Comparison of ENCODE assay signal across 8 cellular contexts in genomic region chr12:42372154-42372791, GRCh38. TPM values are rescaled to one million over a fixed set of nuclear protein-coding genes. Genes with fewer than 3 reads are reported as not detected.
DNase-seq lines count a peak whose midpoint lies in the region; ATAC-seq and TF ChIP-seq lines count a peak whose summit lies in the region.

No MANE protein-coding gene starts in this region.

- no peaks in the 10 kb centered on the region for H3K4me1 ChIP-seq in hepatocyte (ENCODE audit: insufficient read depth)

- no peak overlapping the region for H3K27ac Mint-ChIP-seq in activated CD4-positive, alpha-beta T cell treated with anti-CD3 and anti-CD28 coated beads for 36 hours
- no peak overlapping the region for H3K27ac Mint-ChIP-seq in stimulated activated memory B cell treated with anti-CD40 and anti-IgM and Interleukin-4, amounts not matched to agents 10 μg/mL and 1 μg/mL and 100 μg/mL, for 72 hours

- CTCF ChIA-PET in activated CD4-positive, alpha-beta T cell treated with anti-CD3 and anti-CD28 coated beads for 36 hours (lab: Charles Lee): interaction anchor here (0.6 to 3.0 kb wide), 38 partner anchors 11 to 1425 kb away, joined by 3 to 40 read pairs (median 4); partner anchors contain the start of gene GXYLT1

- peaks cover 6% of the 10 kb centered on the region for H3K36me3 Mint-ChIP-seq in activated CD4-positive, alpha-beta T cell treated with anti-CD3 and anti-CD28 coated beads for 36 hours (ENCODE audit: low read depth)
- H3K36me3 Mint-ChIP-seq in stimulated activated memory B cell treated with anti-CD40 and anti-IgM and Interleukin-4, amounts not matched to agents 10 μg/mL and 1 μg/mL and 100 μg/mL, for 72 hours: peaks cover 18% of the 10 kb centered on the region

- intact Hi-C loops in activated CD4-positive, alpha-beta T cell treated with anti-CD3 and anti-CD28 coated beads for 36 hours (cut with DNase I, micrococcal nuclease): loop anchor here (1.0 to 10.0 kb wide), 9 partner anchors 29 to 1425 kb away; partner anchors contain the start of genes PPHLN1 (in 1 of the 2) and ZCRB1 (in 1 of the 2)

- no peak overlapping the region for H3K4me2 ChIP-seq in hepatocyte

- no peaks in the 10 kb centered on the region for H3K9me3 Mint-ChIP-seq in activated CD4-positive, alpha-beta T cell treated with anti-CD3 and anti-CD28 coated beads for 36 hours (ENCODE audit: low read depth)
- no peaks in the 10 kb centered on the region for H3K9me3 Mint-ChIP-seq in stimulated activated memory B cell treated with anti-CD40 and anti-IgM and Interleukin-4, amounts not matched to agents 10 μg/mL and 1 μg/mL and 100 μg/mL, for 72 hours

- H3K4me3 ChIP-seq in hepatocyte: no peak overlapping the region

- no peaks in the 10 kb centered on the region for H3K36me3 ChIP-seq in hepatocyte (replicated peaks; ENCODE audit: insufficient read depth, low read depth)

- H2AFZ ChIP-seq in hepatocyte: no peak overlapping the region

- no peaks in the 10 kb centered on the region for H3K27me3 ChIP-seq in hepatocyte

- H3K9me3 ChIP-seq in hepatocyte (ENCODE audit: low read depth): no peaks in the 10 kb centered on the region

- no peak overlapping the region for H3K4me3 Mint-ChIP-seq in activated CD4-positive, alpha-beta T cell treated with anti-CD3 and anti-CD28 coated beads for 36 hours
- H3K4me3 Mint-ChIP-seq in stimulated activated memory B cell treated with anti-CD40 and anti-IgM and Interleukin-4, amounts not matched to agents 10 μg/mL and 1 μg/mL and 100 μg/mL, for 72 hours: no peak overlapping the region

- H3K4me1 Mint-ChIP-seq in activated CD4-positive, alpha-beta T cell treated with anti-CD3 and anti-CD28 coated beads for 36 hours: peaks cover 5% of the 10 kb centered on the region
- H3K4me1 Mint-ChIP-seq in stimulated activated memory B cell treated with anti-CD40 and anti-IgM and Interleukin-4, amounts not matched to agents 10 μg/mL and 1 μg/mL and 100 μg/mL, for 72 hours: peaks cover 13% of the 10 kb centered on the region

- peaks cover 3% of the 10 kb centered on the region for H3K79me2 ChIP-seq in hepatocyte

- 87% methylated on average over 2 of the region's 2 CpGs for WGBS in hepatocyte (ENCODE audit: low lambda C conversion rate, missing lambda C conversion rate)

- H3K27me3 Mint-ChIP-seq in activated CD4-positive, alpha-beta T cell treated with anti-CD3 and anti-CD28 coated beads for 36 hours: no peaks in the 10 kb centered on the region
- H3K27me3 Mint-ChIP-seq in stimulated activated memory B cell treated with anti-CD40 and anti-IgM and Interleukin-4, amounts not matched to agents 10 μg/mL and 1 μg/mL and 100 μg/mL, for 72 hours: no peaks in the 10 kb centered on the region

- ATAC-seq in activated CD4-positive, alpha-beta T cell treated with anti-CD3 and anti-CD28 coated beads for 36 hours: peak; percentile 90
- ATAC-seq in HG03457 (IDR thresholded peaks at IDR 0.05; ENCODE audit: unreplicated experiment): peak; percentile 76
- peak; percentile 83 for ATAC-seq in stimulated activated memory B cell treated with anti-CD40 and anti-IgM and Interleukin-4, amounts not matched to agents 10 μg/mL and 1 μg/mL and 100 μg/mL, for 72 hours

- no peaks in the 10 kb centered on the region for H4K20me1 ChIP-seq in hepatocyte (ENCODE audit: insufficient read depth, poor library complexity, severe bottlenecking)

- POLR2A ChIA-PET in activated CD4-positive, alpha-beta T cell treated with anti-CD3 and anti-CD28 coated beads for 36 hours (lab: Charles Lee): interaction anchor here (1.0 kb wide), 1 partner anchor 185 kb away, joined by 3 read pairs; no protein-coding TSS in a partner anchor

- TF ChIP-seq CTCF in GM20000 (IDR thresholded peaks at IDR 0.05; ENCODE audit: extremely low read depth, missing control alignments): peak; percentile 56
- peak; percentile 73 for TF ChIP-seq CTCF in hepatocyte (IDR thresholded peaks at IDR 0.05; ENCODE audit: poor library complexity)

- H3K27ac ChIP-seq in hepatocyte: no peak overlapping the region

- H3K9me2 ChIP-seq in hepatocyte (replicated peaks; ENCODE audit: insufficient read depth): no peaks in the 10 kb centered on the region

- peak; percentile 22 for DNase-seq in activated CD4-positive, alpha-beta T cell treated with anti-CD3 and anti-CD28 coated beads for 36 hours
- no peak for DNase-seq in activated CD4-positive, alpha-beta T cell treated with anti-CD3 and anti-CD28 coated beads, Interleukin-2, amount 50 U/mL, for 48 hours
- DNase-seq in GM20000 (ENCODE audit: low spot score): peak; percentile 42
- DNase-seq in NCI-H345 treated with DMSO at 0.1 percent for 48 hours (lab: John Stamatoyannopoulos, UW; ENCODE audit: unreplicated experiment): peak; percentile 4
- peak; percentile 37 for DNase-seq in amniotic epithelial cell (ENCODE audit: low read depth)
- DNase-seq in hepatocyte (ENCODE audit: low spot score): peak; percentile 60

RNA-seq across cellular contexts. Expression of gene PPHLN1, which starts 46.3 kb away (rescaled TPM):
- 10 to 100 TPM; 86.2 to 90.0 TPM for total RNA-seq in activated CD4-positive, alpha-beta T cell treated with anti-CD3 and anti-CD28 coated beads for 36 hours
- 61.1 and 65.4 TPM in 2 replicates for total RNA-seq in hepatocyte
- 38.1 and 53.9 TPM in 2 replicates for polyA plus RNA-seq in hepatocyte

RNA-seq across cellular contexts. Expression of gene ZCRB1, which starts 46.4 kb away (rescaled TPM):
- 100 to 1,000 TPM in 1 of 2 experiments, 10 to 100 TPM in 1; 79.9 to 103 TPM for total RNA-seq in activated CD4-positive, alpha-beta T cell treated with anti-CD3 and anti-CD28 coated beads for 36 hours
- 25.6 and 27.7 TPM in 2 replicates for total RNA-seq in hepatocyte
- 70.1 and 85.9 TPM in 2 replicates for polyA plus RNA-seq in hepatocyte

Comparison
In these comparisons a context has a peak if more than half of its experiments do, and no peak if none do; other contexts are left out.
1. DNase-seq: peak in activated CD4-positive, alpha-beta T cell treated with anti-CD3 and anti-CD28 coated beads for 36 hours (single experiment), GM20000 (single experiment), NCI-H345 treated with DMSO at 0.1 percent for 48 hours (single experiment), amniotic epithelial cell (single experiment) and hepatocyte (single experiment); none in activated CD4-positive, alpha-beta T cell treated with anti-CD3 and anti-CD28 coated beads, Interleukin-2, amount 50 U/mL, for 48 hours (0 of 2).
2. Peak in every context shown above with its lines, with median percentiles within 50 percentile points of each other: ATAC-seq.